Comparison of ENCODE assay signal across 9 cellular contexts in the genomic region with DNA sequence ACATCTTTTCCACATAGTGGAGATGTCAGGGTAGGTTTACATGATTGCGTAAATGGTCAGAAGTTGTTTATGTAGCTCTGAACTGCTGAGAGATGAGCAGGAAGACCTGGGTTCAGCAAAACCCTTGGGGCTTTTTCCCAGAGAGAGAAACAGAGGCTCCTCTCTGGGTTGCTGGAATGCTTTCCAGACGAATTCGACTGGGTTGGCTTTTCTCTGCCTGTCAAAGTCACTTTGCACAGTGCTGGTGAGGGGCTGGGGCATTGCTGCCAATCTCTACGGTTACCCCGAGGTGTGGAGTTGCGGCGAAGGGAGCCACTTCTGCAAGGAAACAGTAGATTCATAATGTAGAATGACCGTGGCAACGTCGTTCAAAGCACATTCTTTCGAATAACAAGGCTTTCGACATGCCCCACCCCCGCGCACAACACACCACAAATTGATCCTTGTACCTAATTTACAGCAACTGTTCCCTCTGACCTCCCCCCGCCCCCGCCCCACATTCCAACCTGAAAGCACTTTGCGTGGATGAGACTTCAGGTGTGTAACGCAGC. TPM values are rescaled to one million over a fixed set of nuclear protein-coding genes. Genes with fewer than 3 reads are reported as not detected.
DNase-seq lines count a peak whose midpoint lies in the region; ATAC-seq and TF ChIP-seq lines count a peak whose summit lies in the region.
"Had no signal": no experiment of that assay in that cellular context is flagged by ENCODE, and none has a peak within 500 bp of the region (broad histone marks: within the 10 kb centered on the region; RNA-seq: fewer than 3 reads in every experiment).

No MANE protein-coding gene starts in this region.

- CTCF ChIA-PET in activated CD8-positive, alpha-beta T cell treated with anti-CD3 and anti-CD28 coated beads, Interleukin-2, amount 10 ng/mL, durations not matched to agents 7 days and 5 days (lab: Charles Lee) = no interaction called here

- no peaks in the 10 kb centered on the region for H3K36me3 ChIP-seq in BE2C

- H3K4me3 ChIP-seq in BE2C (ENCODE audit: low read depth, low read length) (peak overlapping the region; percentile 69), fibroblast of villous mesenchyme (ENCODE audit: low read depth, low read length) (no peak overlapping the region)

- no peaks in the 10 kb centered on the region for H3K9me3 Mint-ChIP-seq in osteocyte (ENCODE audit: unreplicated experiment)
- no peaks in the 10 kb centered on the region for H3K9me3 Mint-ChIP-seq in activated CD8-positive, alpha-beta T cell treated with anti-CD3 and anti-CD28 coated beads, Interleukin-2, amount 10 ng/mL, durations not matched to agents 7 days and 5 days (ENCODE audit: insufficient read depth)

- H3K9me3 ChIP-seq in BE2C = no peaks in the 10 kb centered on the region

- H3K4me3 Mint-ChIP-seq in osteocyte (ENCODE audit: unreplicated experiment) = peak overlapping the region; percentile 69
- H3K4me3 Mint-ChIP-seq in activated CD8-positive, alpha-beta T cell treated with anti-CD3 and anti-CD28 coated beads, Interleukin-2, amount 10 ng/mL, durations not matched to agents 7 days and 5 days = no peak overlapping the region

- peaks cover 62% of the 10 kb centered on the region for H3K27me3 Mint-ChIP-seq in osteocyte (ENCODE audit: unreplicated experiment)
- peaks cover 30% of the 10 kb centered on the region for H3K27me3 Mint-ChIP-seq in activated CD8-positive, alpha-beta T cell treated with anti-CD3 and anti-CD28 coated beads, Interleukin-2, amount 10 ng/mL, durations not matched to agents 7 days and 5 days (ENCODE audit: low read depth)

- H3K27me3 ChIP-seq in BE2C = no peaks in the 10 kb centered on the region

- POLR2A ChIA-PET in activated CD8-positive, alpha-beta T cell treated with anti-CD3 and anti-CD28 coated beads, Interleukin-2, amount 10 ng/mL, durations not matched to agents 7 days and 5 days (lab: Charles Lee) = no interaction called here

- TF ChIP-seq CTCF in BE2C (IDR thresholded peaks at IDR 0.05; ENCODE audit: low read depth, low read length) = no peak
- no peak for TF ChIP-seq CTCF in fibroblast of villous mesenchyme (IDR thresholded peaks at IDR 0.05; ENCODE audit: insufficient read depth, low read depth, low read length)
- no peak for TF ChIP-seq CTCF in osteocyte (IDR thresholded peaks at IDR 0.05)

- no peak for ATAC-seq in HG02981 (IDR thresholded peaks at IDR 0.05; ENCODE audit: unreplicated experiment)
- ATAC-seq in activated CD8-positive, alpha-beta T cell treated with anti-CD3 and anti-CD28 coated beads, Interleukin-2, amount 10 ng/mL, durations not matched to agents 7 days and 5 days = no peak

- DNase-seq in BE2C (no peak), NCI-H748 treated with DMSO at 0.1 percent for 48 hours (lab: John Stamatoyannopoulos, UW) (peak; percentile 25), fibroblast of villous mesenchyme (ENCODE audit: low read depth) (peak; percentile 72), osteocyte (ENCODE audit: extremely low spot score, unreplicated experiment) (no peak), SKM-1 treated with dmso at 0.1 percent for 144 hours (lab: John Stamatoyannopoulos, UW; ENCODE audit: unreplicated experiment) (no peak), AG08395 (ENCODE audit: low spot score) (no peak)
- DNase-seq in activated CD8-positive, alpha-beta T cell treated with anti-CD3 and anti-CD28 coated beads, Interleukin-2, amount 10 ng/mL, durations not matched to agents 7 days and 5 days = no peak

- H3K27ac Mint-ChIP-seq in osteocyte (ENCODE audit: unreplicated experiment) = peak overlapping the region; percentile 64
- H3K27ac Mint-ChIP-seq in activated CD8-positive, alpha-beta T cell treated with anti-CD3 and anti-CD28 coated beads, Interleukin-2, amount 10 ng/mL, durations not matched to agents 7 days and 5 days = no peak overlapping the region

- H3K4me1 Mint-ChIP-seq in osteocyte (ENCODE audit: unreplicated experiment) = peaks cover 32% of the 10 kb centered on the region
- no peaks in the 10 kb centered on the region for H3K4me1 Mint-ChIP-seq in activated CD8-positive, alpha-beta T cell treated with anti-CD3 and anti-CD28 coated beads, Interleukin-2, amount 10 ng/mL, durations not matched to agents 7 days and 5 days (ENCODE audit: low read depth)

- no peaks in the 10 kb centered on the region for H3K4me1 ChIP-seq in BE2C
- H3K4me1 ChIP-seq: foreskin keratinocyte had no signal

- no peaks in the 10 kb centered on the region for H3K36me3 Mint-ChIP-seq in osteocyte (ENCODE audit: unreplicated experiment)
- H3K36me3 Mint-ChIP-seq in activated CD8-positive, alpha-beta T cell treated with anti-CD3 and anti-CD28 coated beads, Interleukin-2, amount 10 ng/mL, durations not matched to agents 7 days and 5 days (ENCODE audit: low read depth) = no peaks in the 10 kb centered on the region

RNA-seq across cellular contexts. Expression of gene CNTN4, which starts 0.9 kb away (rescaled TPM):
- polyA plus RNA-seq in BE2C (2012; ENCODE audit: insufficient read depth, insufficient read length, low read depth) = 3.9 TPM
- 6.9 and 9.0 TPM in 2 replicates for total RNA-seq in fibroblast of villous mesenchyme
- 48.3 and 51.4 TPM in 2 replicates for total RNA-seq in osteocyte
- total RNA-seq in activated CD8-positive, alpha-beta T cell treated with anti-CD3 and anti-CD28 coated beads, Interleukin-2, amount 10 ng/mL, durations not matched to agents 7 days and 5 days = not detected
- total RNA-seq: foreskin keratinocyte had no signal
- polyA plus RNA-seq: foreskin keratinocyte had no signal

Comparison
In these comparisons a context has a peak if more than half of its experiments do, and no peak if none do; other contexts are left out.
1. DNase-seq: peak in NCI-H748 treated with DMSO at 0.1 percent for 48 hours (single experiment) and fibroblast of villous mesenchyme (single experiment); none in BE2C (single experiment), osteocyte (single experiment), activated CD8-positive, alpha-beta T cell treated with anti-CD3 and anti-CD28 coated beads, Interleukin-2, amount 10 ng/mL, durations not matched to agents 7 days and 5 days (single experiment), SKM-1 treated with dmso at 0.1 percent for 144 hours (single experiment) and AG08395 (single experiment).